In the genomic region with DNA sequence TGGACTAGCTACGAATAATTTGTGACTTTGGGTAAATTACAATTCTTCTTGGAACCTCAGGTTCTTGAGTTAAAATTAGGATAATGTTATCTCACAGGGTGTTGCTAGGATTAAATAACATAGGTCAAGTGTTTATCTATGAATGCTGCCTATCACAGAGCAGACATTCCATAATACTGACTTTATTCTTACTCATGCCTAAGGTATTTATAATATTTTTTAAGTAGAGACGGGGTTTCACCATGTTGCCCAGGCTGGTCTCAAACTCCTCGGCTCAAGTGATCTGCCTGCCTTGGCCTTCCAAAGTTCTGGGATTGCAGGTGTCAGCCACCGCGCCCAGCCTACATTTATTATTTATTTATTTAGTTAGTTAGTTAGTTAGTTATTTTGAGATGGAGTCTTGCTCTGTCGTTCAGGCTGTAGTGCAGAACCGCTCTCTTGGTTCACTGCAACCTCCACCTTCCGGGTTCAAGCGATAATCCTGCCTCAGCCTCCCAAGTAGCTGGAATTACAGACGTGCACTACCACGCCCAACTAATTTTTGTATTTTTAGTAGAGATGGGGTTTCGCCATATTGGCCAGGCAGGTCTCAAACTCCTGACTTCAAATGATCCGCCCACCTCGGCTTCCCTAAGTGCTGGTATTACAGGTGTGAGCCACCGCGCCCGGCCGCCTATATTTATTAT, we compare ENCODE assay signal across 6 cellular contexts. TPM values are rescaled to one million over a fixed set of nuclear protein-coding genes. Genes with fewer than 3 reads are reported as not detected.
DNase-seq lines count a peak whose midpoint lies in the region; ATAC-seq and TF ChIP-seq lines count a peak whose summit lies in the region.

No MANE protein-coding gene starts in this region.

- peaks cover 52% of the 10 kb centered on the region for H3K4me1 Mint-ChIP-seq in activated CD4-positive, alpha-beta T cell treated with anti-CD3 and anti-CD28 coated beads, Interleukin-2, amount 10 ng/mL, durations not matched to agents 24 days and 14 days

- H3K9me3 Mint-ChIP-seq in activated CD4-positive, alpha-beta T cell treated with anti-CD3 and anti-CD28 coated beads, Interleukin-2, amount 10 ng/mL, durations not matched to agents 24 days and 14 days: no peaks in the 10 kb centered on the region

- H3K27me3 ChIP-seq in esophagus (ENCODE audit: control insufficient read depth in 1 of 2, insufficient read depth in 2 of 2, low read length in 2 of 2): no peaks in the 10 kb centered on the region
- H3K27me3 ChIP-seq in stomach: no peaks in the 10 kb centered on the region

- 79 to 86% methylated on average over 18 of the region's 18 CpGs for WGBS in esophagus, 2 donors
- WGBS in stomach, 5 donors: 75 to 81% (median 79%) methylated on average over 18 of the region's 18 CpGs

- no peak for TF ChIP-seq EP300 in stomach (IDR thresholded peaks at IDR 0.05)

- H3K36me3 ChIP-seq in esophagus (ENCODE audit: control insufficient read depth in 2 of 2, insufficient read depth in 2 of 2, low read length in 1 of 2) (no peaks in the 10 kb centered on the region), stomach (no peaks in the 10 kb centered on the region)

- DNase-seq in activated CD4-positive, alpha-beta T cell treated with anti-CD3 and anti-CD28 coated beads, Interleukin-2, amount 10 ng/mL, durations not matched to agents 24 days and 14 days: no peak
- DNase-seq in activated CD4-positive, alpha-beta T cell treated with anti-CD3 and anti-CD28 coated beads for 1 hour: no peak
- DNase-seq in stomach: no peak
- no peak for DNase-seq in SKM-1 (lab: John Stamatoyannopoulos, UW; ENCODE audit: unreplicated experiment)

- ATAC-seq in GM19395 (IDR thresholded peaks at IDR 0.05; ENCODE audit: unreplicated experiment): no peak

- H3K4me3 ChIP-seq in esophagus (ENCODE audit: low read depth in 1 of 2, low read length in 2 of 2) (peak overlapping the region in 1 of 2 donors; percentile 98), stomach (peak overlapping the region; percentile 74 to 98 (median 86))

- no peaks in the 10 kb centered on the region for H3K27me3 Mint-ChIP-seq in activated CD4-positive, alpha-beta T cell treated with anti-CD3 and anti-CD28 coated beads, Interleukin-2, amount 10 ng/mL, durations not matched to agents 24 days and 14 days

- H3K9me3 ChIP-seq in esophagus (ENCODE audit: control insufficient read depth in 2 of 2, insufficient read depth in 1 of 2, low read depth in 1 of 2, low read length in 1 of 2) (no peaks in the 10 kb centered on the region), stomach (no peaks in the 10 kb centered on the region)

- no peak for TF ChIP-seq POLR2A in stomach (IDR thresholded peaks at IDR 0.05)

- intact Hi-C loops in activated CD4-positive, alpha-beta T cell treated with anti-CD3 and anti-CD28 coated beads, Interleukin-2, amount 10 ng/mL, durations not matched to agents 24 days and 14 days (cut with micrococcal nuclease): loop anchor here (1.0 to 10.0 kb wide), 4 partner anchors 58 to 433 kb away; a partner anchor contains a TSS
- intact Hi-C loops in stomach (cut with DNase I; ENCODE audit: low total_unique reads): no loop called here

- H3K4me3 Mint-ChIP-seq in activated CD4-positive, alpha-beta T cell treated with anti-CD3 and anti-CD28 coated beads, Interleukin-2, amount 10 ng/mL, durations not matched to agents 24 days and 14 days: peak overlapping the region; percentile 96

- peaks cover 0 to 2% of the 10 kb centered on the region in 2 donors for H3K4me1 ChIP-seq in esophagus (ENCODE audit: control insufficient read depth in 2 of 2, insufficient read depth in 2 of 2, low read length in 1 of 2)
- peaks cover 34 to 62% (median 56%) of the 10 kb centered on the region in 4 donors for H3K4me1 ChIP-seq in stomach

- peaks cover 7% of the 10 kb centered on the region for H3K36me3 Mint-ChIP-seq in activated CD4-positive, alpha-beta T cell treated with anti-CD3 and anti-CD28 coated beads, Interleukin-2, amount 10 ng/mL, durations not matched to agents 24 days and 14 days (ENCODE audit: low read depth)

- H3K27ac ChIP-seq in esophagus (ENCODE audit: low read depth in 2 of 2, low read length in 1 of 2) (peak overlapping the region; percentile 88 to 96), stomach (peak overlapping the region; percentile 74 to 95 (median 92))

- peak overlapping the region; percentile 99 for H3K27ac Mint-ChIP-seq in activated CD4-positive, alpha-beta T cell treated with anti-CD3 and anti-CD28 coated beads, Interleukin-2, amount 10 ng/mL, durations not matched to agents 24 days and 14 days

- no peak for TF ChIP-seq CTCF in stomach (IDR thresholded peaks at IDR 0.05)

RNA-seq across cellular contexts. Expression of a gene that starts 0.7 kb away (rescaled TPM):
- 62.1 and 66.3 TPM in 2 replicates for total RNA-seq in activated CD4-positive, alpha-beta T cell treated with anti-CD3 and anti-CD28 coated beads, Interleukin-2, amount 10 ng/mL, durations not matched to agents 24 days and 14 days
- polyA plus RNA-seq in esophagus (1 to 10 TPM; 6.0 to 6.6 TPM), stomach (10 to 100 TPM in 2 of 3 donors, 1 to 10 TPM in 1; 4.5 to 13.4 (median 11.0) TPM)
- 100 to 1,000 TPM in 1 of 5 donors, 10 to 100 TPM in 4; 40.3 to 238 (median 64.1) TPM for total RNA-seq in stomach

RNA-seq across cellular contexts. Expression of a gene that starts 3.8 kb away (rescaled TPM):
- total RNA-seq in activated CD4-positive, alpha-beta T cell treated with anti-CD3 and anti-CD28 coated beads, Interleukin-2, amount 10 ng/mL, durations not matched to agents 24 days and 14 days: 74.0 and 84.5 TPM in 2 replicates
- polyA plus RNA-seq in esophagus: 10 to 100 TPM; 22.5 to 30.3 TPM
- 10 to 100 TPM; 10.1 to 83.9 (median 61.3) TPM for total RNA-seq in stomach
- 10 to 100 TPM; 31.6 to 53.3 (median 47.8) TPM for polyA plus RNA-seq in stomach

RNA-seq across cellular contexts. Expression of a gene that starts 56.9 kb away (rescaled TPM):
- total RNA-seq in activated CD4-positive, alpha-beta T cell treated with anti-CD3 and anti-CD28 coated beads, Interleukin-2, amount 10 ng/mL, durations not matched to agents 24 days and 14 days: 19.0 and 21.1 TPM in 2 replicates
- polyA plus RNA-seq in esophagus (1 to 10 TPM; 5.7 to 7.5 TPM), stomach (1 to 10 TPM; 4.7 to 8.2 (median 5.6) TPM)
- 10 to 100 TPM in 4 of 5 donors, 1 to 10 TPM in 1; 7.5 to 67.9 (median 31.2) TPM for total RNA-seq in stomach

RNA-seq across cellular contexts. Expression of a gene that starts 57.0 kb away (rescaled TPM):
- 41.1 and 48.0 TPM in 2 replicates for total RNA-seq in activated CD4-positive, alpha-beta T cell treated with anti-CD3 and anti-CD28 coated beads, Interleukin-2, amount 10 ng/mL, durations not matched to agents 24 days and 14 days
- polyA plus RNA-seq in esophagus: 1 to 10 TPM; 6.7 to 8.1 TPM
- total RNA-seq in stomach: 10 to 100 TPM in 2 of 5 donors, 1 to 10 TPM in 3; 4.9 to 22.0 (median 8.4) TPM
- polyA plus RNA-seq in stomach: 10 to 100 TPM in 2 of 3 donors, 1 to 10 TPM in 1; 6.3 to 15.9 (median 11.6) TPM
